Comparison of ENCODE assay signal across 21 cellular contexts in genomic region chr21:28309596-28309995, GRCh38.
"Had no signal": no experiment of that assay in that cellular context is flagged by ENCODE, and none has a peak within 500 bp of the region (broad histone marks: within the 10 kb centered on the region; RNA-seq: fewer than 3 reads in every experiment).

No MANE protein-coding gene starts in this region.

- ATAC-seq: esophagus mucosa, gastrocnemius medialis, left lung, lower lobe of right lung had no signal

- H3K4me1 Mint-ChIP-seq: central memory CD8-positive, alpha-beta T cell; immature natural killer cell; memory B cell had no signal

- H3K4me3 Mint-ChIP-seq: central memory CD8-positive, alpha-beta T cell; immature natural killer cell; memory B cell had no signal

- H3K36me3 ChIP-seq: gastrocnemius medialis, left lung, lower lobe of right lung, neutrophil, right atrium auricular region, sigmoid colon had no signal

- H3K4me1 ChIP-seq: gastrocnemius medialis, left lung, lower lobe of right lung, right atrium auricular region, sigmoid colon had no signal

- H3K27ac Mint-ChIP-seq: immature natural killer cell, memory B cell had no signal

- DNase-seq: cortex of kidney; dorsolateral prefrontal cortex; effector CD8-positive, alpha-beta T cell; gastrocnemius medialis; glutamatergic neuron; immature natural killer cell; left lung; lower lobe of right lung; midbrain; posterior cingulate gyrus; sigmoid colon; stimulated activated CD4-positive, alpha-beta T cell treated with anti-CD3 and anti-CD28 coated beads, Interleukin-2, amount 100 ng/mL, for 48 hours; stimulated activated naive CD4-positive, alpha-beta T cell treated with Interleukin-2 at 50 U/mL for 16 hours; trophoblast cell had no signal

- H3K9me3 ChIP-seq: gastrocnemius medialis, lower lobe of right lung, neutrophil had no signal

- H3K27me3 ChIP-seq: gastrocnemius medialis, left lung, neutrophil, right atrium auricular region, sigmoid colon had no signal

- FAIRE-seq: keratinocyte had no signal

- H3K27me3 Mint-ChIP-seq: central memory CD8-positive, alpha-beta T cell had no signal

- H3K27ac ChIP-seq: dorsolateral prefrontal cortex, gastrocnemius medialis, left lung, lower lobe of right lung, neutrophil, right atrium auricular region, sigmoid colon, skin epidermis had no signal

- H3K4me3 ChIP-seq: dorsolateral prefrontal cortex, gastrocnemius medialis, left lung, lower lobe of right lung, right atrium auricular region, sigmoid colon, skin epidermis had no signal

- H3K36me3 Mint-ChIP-seq: immature natural killer cell, memory B cell had no signal
